ENCODE assay signal across 23 cellular contexts in genomic region chr2:48434101-48434500, GRCh38. TPM values are rescaled to one million over a fixed set of nuclear protein-coding genes. Genes with fewer than 3 reads are reported as not detected.
DNase-seq lines count a peak whose midpoint lies in the region; ATAC-seq and TF ChIP-seq lines count a peak whose summit lies in the region.
"Had no signal": no experiment of that assay in that cellular context is flagged by ENCODE, and none has a peak within 500 bp of the region (broad histone marks: within the 10 kb centered on the region; RNA-seq: fewer than 3 reads in every experiment).

No MANE protein-coding gene starts in this region.

- no peak for TF ChIP-seq CTCF in CD14-positive monocyte (IDR thresholded peaks at IDR 0.05)
- TF ChIP-seq CTCF in OCI-LY1 (IDR thresholded peaks at IDR 0.05; ENCODE audit: low read length), result no peak
- TF ChIP-seq CTCF in hepatocyte (IDR thresholded peaks at IDR 0.05; ENCODE audit: poor library complexity), result no peak
- no peak for TF ChIP-seq CTCF in parathyroid adenoma (IDR thresholded peaks at IDR 0.05)

- H3K4me1 Mint-ChIP-seq in CD14-positive monocyte, result peaks cover 72% of the 10 kb centered on the region
- H3K4me1 Mint-ChIP-seq: nephron progenitor cell had no signal

- peak overlapping the region; percentile 13; the same call in 1 of the 2 replicates for H3K4me2 ChIP-seq in OCI-LY1 (ENCODE audit: low read length)
- H3K4me2 ChIP-seq in hepatocyte, result peak overlapping the region; percentile 31
- peak overlapping the region; percentile 55 for H3K4me2 ChIP-seq in parathyroid adenoma (ENCODE audit: low read length)

- H3K4me3 ChIP-seq in OCI-LY1 (ENCODE audit: low read depth, low read length, poor library complexity, severe bottlenecking) (no peak overlapping the region), hepatocyte (no peak overlapping the region), parathyroid adenoma (ENCODE audit: low read depth, low read length) (no peak overlapping the region)
- H3K4me3 ChIP-seq: colonic mucosa, suprapubic skin had no signal

- 91% methylated on average over 4 of the region's 4 CpGs for WGBS in hepatocyte (ENCODE audit: low lambda C conversion rate, missing lambda C conversion rate)

- H3K27ac ChIP-seq in OCI-LY1 (ENCODE audit: low read depth, low read length, poor library complexity, severe bottlenecking) (peak overlapping the region; percentile 28), hepatocyte (no peak overlapping the region), parathyroid adenoma (peak overlapping the region; percentile 61)
- H3K27ac ChIP-seq: C4-2B, colonic mucosa, suprapubic skin had no signal

- peak overlapping the region; percentile 44 to 74 for H3K4me3 Mint-ChIP-seq in CD14-positive monocyte
- H3K4me3 Mint-ChIP-seq: activated B cell treated with CpG ODN at 0.5 μM for 24 hours; activated CD8-positive, alpha-beta T cell treated with anti-CD3 and anti-CD28 coated beads for 36 hours; nephron progenitor cell had no signal

- H3K4me1 ChIP-seq in OCI-LY1 (ENCODE audit: insufficient read depth, low read length, severe bottlenecking) (peaks cover 23% of the 10 kb centered on the region), hepatocyte (ENCODE audit: insufficient read depth) (no peaks in the 10 kb centered on the region), parathyroid adenoma (peaks cover 10% of the 10 kb centered on the region)
- H3K4me1 ChIP-seq: breast epithelium, colonic mucosa, suprapubic skin had no signal

- no peak overlapping the region for H3K9ac ChIP-seq in OCI-LY1 (ENCODE audit: low read length)
- no peak overlapping the region for H3K9ac ChIP-seq in parathyroid adenoma

- no peaks in the 10 kb centered on the region for H3K79me2 ChIP-seq in OCI-LY1 (ENCODE audit: insufficient read depth, low read length)
- H3K79me2 ChIP-seq in hepatocyte, result no peaks in the 10 kb centered on the region
- H3K79me2 ChIP-seq in parathyroid adenoma, result no peaks in the 10 kb centered on the region

- H3K9me3 Mint-ChIP-seq in CD14-positive monocyte, result no peaks in the 10 kb centered on the region
- H3K9me3 Mint-ChIP-seq: activated B cell treated with CpG ODN at 0.5 μM for 24 hours; activated CD8-positive, alpha-beta T cell treated with anti-CD3 and anti-CD28 coated beads for 36 hours had no signal

- H3K36me3 ChIP-seq in OCI-LY1 (ENCODE audit: insufficient read depth, low read length) (no peaks in the 10 kb centered on the region), hepatocyte (replicated peaks; ENCODE audit: insufficient read depth, low read depth) (no peaks in the 10 kb centered on the region), parathyroid adenoma (ENCODE audit: control insufficient read depth, insufficient read depth, low read length) (no peaks in the 10 kb centered on the region)
- H3K36me3 ChIP-seq: breast epithelium, colonic mucosa, suprapubic skin had no signal

- no peaks in the 10 kb centered on the region for H3K9me2 ChIP-seq in OCI-LY1 (ENCODE audit: low read depth, low read length)
- no peaks in the 10 kb centered on the region for H3K9me2 ChIP-seq in hepatocyte (replicated peaks; ENCODE audit: insufficient read depth)

- no peak for ATAC-seq in HG02852 (IDR thresholded peaks at IDR 0.05; ENCODE audit: unreplicated experiment)
- ATAC-seq: activated CD8-positive, alpha-beta T cell treated with anti-CD3 and anti-CD28 coated beads for 36 hours; SK-N-SH treated with all-trans-retinoic acid at 6 μM for 48 hours had no signal

- H4K20me1 ChIP-seq in OCI-LY1 (ENCODE audit: insufficient read depth, low read length) (no peaks in the 10 kb centered on the region), hepatocyte (ENCODE audit: insufficient read depth, poor library complexity, severe bottlenecking) (no peaks in the 10 kb centered on the region)

- H2AFZ ChIP-seq in OCI-LY1 (ENCODE audit: low read length) (peak overlapping the region; percentile 19; the same call in 1 of the 2 replicates), hepatocyte (no peak overlapping the region), parathyroid adenoma (peak overlapping the region; percentile 81)

- no peaks in the 10 kb centered on the region for H3K36me3 Mint-ChIP-seq in CD14-positive monocyte

- H3K27ac Mint-ChIP-seq in CD14-positive monocyte, result peak overlapping the region; percentile 74 to 93 (median 89)
- H3K27ac Mint-ChIP-seq: activated B cell treated with CpG ODN at 0.5 μM for 24 hours; activated CD8-positive, alpha-beta T cell treated with anti-CD3 and anti-CD28 coated beads for 36 hours; nephron progenitor cell had no signal

- DNase-seq in CD14-positive monocyte (ENCODE audit: low spot score), result no peak
- no peak for DNase-seq in hepatocyte (ENCODE audit: low spot score)
- no peak for DNase-seq in AG08395 (ENCODE audit: low spot score)
- no peak for DNase-seq in HT-29 (ENCODE audit: low spot score)
- DNase-seq in DMS79 treated with DMSO at 0.1 percent for 48 hours (lab: John Stamatoyannopoulos, UW), result no peak
- DNase-seq: ACHN; activated B cell treated with CpG ODN at 0.5 μM for 24 hours; activated CD8-positive, alpha-beta T cell treated with anti-CD3 and anti-CD28 coated beads for 36 hours; activated gamma-delta T cell; amniotic stem cell; glutamatergic neuron; NCI-H2081 treated with DMSO at 0.1 percent for 48 hours; NCI-H510A; nephron progenitor cell; T1000 had no signal

- H3K27me3 ChIP-seq in OCI-LY1 (ENCODE audit: insufficient read depth, low read length) (no peaks in the 10 kb centered on the region), hepatocyte (no peaks in the 10 kb centered on the region), parathyroid adenoma (ENCODE audit: control insufficient read depth, insufficient read depth, low read length) (no peaks in the 10 kb centered on the region)
- H3K27me3 ChIP-seq: breast epithelium, colonic mucosa, suprapubic skin had no signal

- peaks cover 0 to 2% (median 0%) of the 10 kb centered on the region in 3 donors for H3K27me3 Mint-ChIP-seq in CD14-positive monocyte (ENCODE audit: low read depth in 3 of 3)
- H3K27me3 Mint-ChIP-seq: activated B cell treated with CpG ODN at 0.5 μM for 24 hours; activated CD8-positive, alpha-beta T cell treated with anti-CD3 and anti-CD28 coated beads for 36 hours had no signal

- intact Hi-C loops in CD14-positive monocyte (cut with micrococcal nuclease), result no loop called here

- no peaks in the 10 kb centered on the region for H3F3A ChIP-seq in OCI-LY1 (ENCODE audit: insufficient read depth, low read length)

- H3K9me3 ChIP-seq in OCI-LY1 (ENCODE audit: low read length) (no peaks in the 10 kb centered on the region), hepatocyte (ENCODE audit: low read depth) (no peaks in the 10 kb centered on the region), parathyroid adenoma (ENCODE audit: control insufficient read depth, low read length) (no peaks in the 10 kb centered on the region)
- H3K9me3 ChIP-seq: breast epithelium, colonic mucosa, suprapubic skin had no signal

RNA-seq across cellular contexts. Expression of gene PPP1R21, which starts 6.5 kb away (rescaled TPM):
- polyA plus RNA-seq in CD14-positive monocyte (10 to 100 TPM; 11.8 to 18.2 TPM), hepatocyte (25.0 and 26.2 TPM in 2 replicates)
- total RNA-seq in hepatocyte, result 28.8 and 32.9 TPM in 2 replicates
- total RNA-seq in HT-29 (2014; rRNA removed; shearing (Covaris generic)), result 3.8 and 5.3 TPM in 2 replicates
